ENCODE assay signal across 16 cellular contexts in genomic region chr20:2131366-2131765, GRCh38. TPM values are rescaled to one million over a fixed set of nuclear protein-coding genes. Genes with fewer than 3 reads are reported as not detected.
A peak's percentile ranks its signal among the peaks of the same experiment; 100 is the strongest.
DNase-seq lines count a peak whose midpoint lies in the region; ATAC-seq and TF ChIP-seq lines count a peak whose summit lies in the region.
"Had no signal": no experiment of that assay in that cellular context is flagged by ENCODE, and none has a peak within 500 bp of the region (broad histone marks: within the 10 kb centered on the region; RNA-seq: fewer than 3 reads in every experiment).

No MANE protein-coding gene starts in this region.

- no peak overlapping the region for H3K27ac Mint-ChIP-seq in activated T-cell treated with anti-CD3 and anti-CD28 coated beads, Interleukin-2, amount 50 U/mL, for 72 hours
- H3K27ac Mint-ChIP-seq in activated T-helper 17 cell treated with anti-CD3 and anti-CD28 coated beads, Interleukin-2, amount 50 U/mL, for 72 hours = no peak overlapping the region
- no peak overlapping the region for H3K27ac Mint-ChIP-seq in T-helper 2 cell treated with Interferon-gamma antibody and Interleukin-4, amounts not matched to agents 5 μg/mL and 100 μg/mL, for 36 hours

- no peak overlapping the region for H3K4me3 ChIP-seq in fibroblast of mammary gland (ENCODE audit: control insufficient read depth, low read depth, low read length)
- no peak overlapping the region for H3K4me3 ChIP-seq in suprapubic skin
- no peak overlapping the region for H3K4me3 ChIP-seq in vagina
- H3K4me3 ChIP-seq: right lobe of liver, tibial artery had no signal

- H3K27ac ChIP-seq in suprapubic skin (peak overlapping the region; percentile 67), vagina (no peak overlapping the region)
- H3K27ac ChIP-seq: HL-60, right lobe of liver, tibial artery had no signal

- H3K36me3 Mint-ChIP-seq in activated T-cell treated with anti-CD3 and anti-CD28 coated beads, Interleukin-2, amount 50 U/mL, for 72 hours (ENCODE audit: insufficient read depth in 2 of 2) = no peaks in the 10 kb centered on the region
- peaks cover 31% of the 10 kb centered on the region for H3K36me3 Mint-ChIP-seq in activated T-helper 17 cell treated with anti-CD3 and anti-CD28 coated beads, Interleukin-2, amount 50 U/mL, for 72 hours (ENCODE audit: low read depth)
- no peaks in the 10 kb centered on the region for H3K36me3 Mint-ChIP-seq in T-helper 2 cell treated with Interferon-gamma antibody and Interleukin-4, amounts not matched to agents 5 μg/mL and 100 μg/mL, for 36 hours (ENCODE audit: low read depth)

- no peak overlapping the region for H3K4me3 Mint-ChIP-seq in activated T-cell treated with anti-CD3 and anti-CD28 coated beads, Interleukin-2, amount 50 U/mL, for 72 hours
- H3K4me3 Mint-ChIP-seq in activated T-helper 17 cell treated with anti-CD3 and anti-CD28 coated beads, Interleukin-2, amount 50 U/mL, for 72 hours = no peak overlapping the region
- no peak overlapping the region for H3K4me3 Mint-ChIP-seq in T-helper 2 cell treated with Interferon-gamma antibody and Interleukin-4, amounts not matched to agents 5 μg/mL and 100 μg/mL, for 36 hours
- H3K4me3 Mint-ChIP-seq: activated T-cell treated with anti-CD3 and anti-CD28 coated beads, Interleukin-2, amount 50 U/mL, for 4 hours; brain; naive thymus-derived CD4-positive, alpha-beta T cell had no signal

- WGBS in suprapubic skin = 97% methylated on average over 3 of the region's 3 CpGs

- H3K9me3 ChIP-seq in suprapubic skin (no peaks in the 10 kb centered on the region), vagina (no peaks in the 10 kb centered on the region)
- H3K9me3 ChIP-seq: right lobe of liver, tibial artery had no signal

- no peak for TF ChIP-seq EP300 in suprapubic skin (IDR thresholded peaks at IDR 0.05)

- peaks cover 55% of the 10 kb centered on the region for H3K4me1 Mint-ChIP-seq in activated T-cell treated with anti-CD3 and anti-CD28 coated beads, Interleukin-2, amount 50 U/mL, for 72 hours (ENCODE audit: low read depth)
- H3K4me1 Mint-ChIP-seq in activated T-helper 17 cell treated with anti-CD3 and anti-CD28 coated beads, Interleukin-2, amount 50 U/mL, for 72 hours = peaks cover 37% of the 10 kb centered on the region
- peaks cover 11% of the 10 kb centered on the region for H3K4me1 Mint-ChIP-seq in T-helper 2 cell treated with Interferon-gamma antibody and Interleukin-4, amounts not matched to agents 5 μg/mL and 100 μg/mL, for 36 hours (ENCODE audit: low read depth)

- TF ChIP-seq CTCF in fibroblast of mammary gland (conservative IDR thresholded peaks at IDR 0.05; ENCODE audit: control insufficient read depth, insufficient read depth, low read depth, low read length) (no peak), suprapubic skin (IDR thresholded peaks at IDR 0.05) (no peak), vagina (IDR thresholded peaks at IDR 0.05) (no peak)

- no peak for DNase-seq in activated T-cell treated with anti-CD3 and anti-CD28 coated beads, Interleukin-2, amount 50 U/mL, for 72 hours
- no peak for DNase-seq in activated T-cell treated with anti-CD3 and anti-CD28 coated beads, Interleukin-2, amount 50 U/mL, for 1 hour
- DNase-seq in fibroblast of mammary gland (ENCODE audit: low read depth) (peak; percentile 79), suprapubic skin (ENCODE audit: low spot score in 2 of 2) (no peak), vagina (ENCODE audit: extremely low spot score in 2 of 2) (no peak), NCI-H526 (lab: John Stamatoyannopoulos, UW) (no peak)
- DNase-seq in T-helper 2 cell treated with Interferon-gamma antibody and Interleukin-4, amounts not matched to agents 5 μg/mL and 100 μg/mL, for 36 hours (ENCODE audit: low spot score) = no peak
- DNase-seq: activated T-cell treated with anti-CD3 and anti-CD28 coated beads, Interleukin-2, amount 50 U/mL, for 4 hours; islet precursor cell; naive thymus-derived CD4-positive, alpha-beta T cell; right lobe of liver; SHP77; tibial artery had no signal

- no peaks in the 10 kb centered on the region for H3K9me3 Mint-ChIP-seq in activated T-cell treated with anti-CD3 and anti-CD28 coated beads, Interleukin-2, amount 50 U/mL, for 72 hours
- H3K9me3 Mint-ChIP-seq in activated T-helper 17 cell treated with anti-CD3 and anti-CD28 coated beads, Interleukin-2, amount 50 U/mL, for 72 hours = no peaks in the 10 kb centered on the region
- H3K9me3 Mint-ChIP-seq in T-helper 2 cell treated with Interferon-gamma antibody and Interleukin-4, amounts not matched to agents 5 μg/mL and 100 μg/mL, for 36 hours = no peaks in the 10 kb centered on the region
- H3K9me3 Mint-ChIP-seq: activated T-cell treated with anti-CD3 and anti-CD28 coated beads, Interleukin-2, amount 50 U/mL, for 4 hours; brain; naive thymus-derived CD4-positive, alpha-beta T cell had no signal

- H3K36me3 ChIP-seq in suprapubic skin = no peaks in the 10 kb centered on the region
- no peaks in the 10 kb centered on the region for H3K36me3 ChIP-seq in vagina
- H3K36me3 ChIP-seq: right lobe of liver, tibial artery had no signal

- H3K27me3 ChIP-seq in suprapubic skin (no peaks in the 10 kb centered on the region), vagina (no peaks in the 10 kb centered on the region)
- H3K27me3 ChIP-seq: right lobe of liver, tibial artery had no signal

- H3K27me3 Mint-ChIP-seq in activated T-cell treated with anti-CD3 and anti-CD28 coated beads, Interleukin-2, amount 50 U/mL, for 72 hours (ENCODE audit: low read depth) = no peaks in the 10 kb centered on the region
- H3K27me3 Mint-ChIP-seq in activated T-helper 17 cell treated with anti-CD3 and anti-CD28 coated beads, Interleukin-2, amount 50 U/mL, for 72 hours = no peaks in the 10 kb centered on the region
- no peaks in the 10 kb centered on the region for H3K27me3 Mint-ChIP-seq in T-helper 2 cell treated with Interferon-gamma antibody and Interleukin-4, amounts not matched to agents 5 μg/mL and 100 μg/mL, for 36 hours (ENCODE audit: low read depth)
- H3K27me3 Mint-ChIP-seq: brain; naive thymus-derived CD4-positive, alpha-beta T cell had no signal

- intact Hi-C loops in vagina (cut with DNase I) = no loop called here

- peaks cover 72% of the 10 kb centered on the region for H3K4me1 ChIP-seq in suprapubic skin
- H3K4me1 ChIP-seq in vagina = peaks cover 83% of the 10 kb centered on the region
- H3K4me1 ChIP-seq: right lobe of liver had no signal

- TF ChIP-seq POLR2A in suprapubic skin (IDR thresholded peaks at IDR 0.05) (no peak), vagina (IDR thresholded peaks at IDR 0.05) (no peak)

- peak; percentile 38 to 53 for ATAC-seq in activated T-cell treated with anti-CD3 and anti-CD28 coated beads, Interleukin-2, amount 50 U/mL, for 72 hours (replicated peaks in 1 of 2)
- ATAC-seq in activated T-helper 17 cell treated with anti-CD3 and anti-CD28 coated beads, Interleukin-2, amount 50 U/mL, for 72 hours (replicated peaks) = peak; percentile 69
- ATAC-seq: activated T-cell treated with anti-CD3 and anti-CD28 coated beads, Interleukin-2, amount 50 U/mL, for 4 hours; naive thymus-derived CD4-positive, alpha-beta T cell; right lobe of liver had no signal

RNA-seq across cellular contexts. Expression of gene STK35, which starts 29.7 kb away (rescaled TPM):
- total RNA-seq in activated T-cell treated with anti-CD3 and anti-CD28 coated beads, Interleukin-2, amount 50 U/mL, for 72 hours = 10 to 100 TPM; 22.4 to 24.3 TPM
- 10 to 100 TPM; 23.1 to 25.9 TPM for total RNA-seq in activated T-helper 17 cell treated with anti-CD3 and anti-CD28 coated beads, Interleukin-2, amount 50 U/mL, for 72 hours
- total RNA-seq in suprapubic skin (10 to 100 TPM; 23.2 to 33.6 (median 25.2) TPM), vagina (11.5 TPM)
